In genomic region chr5:145971108-145971507, GRCh38 we compare ENCODE assay signal across 26 cellular contexts. TPM values are rescaled to one million over a fixed set of nuclear protein-coding genes. Genes with fewer than 3 reads are reported as not detected.
DNase-seq lines count a peak whose midpoint lies in the region; ATAC-seq, FAIRE-seq and TF ChIP-seq lines count a peak whose summit lies in the region.
"Had no signal": no experiment of that assay in that cellular context is flagged by ENCODE, and none has a peak within 500 bp of the region (broad histone marks: within the 10 kb centered on the region; RNA-seq: fewer than 3 reads in every experiment).

No MANE protein-coding gene starts in this region.

- H3K27ac Mint-ChIP-seq in GM23338, result no peak overlapping the region
- H3K27ac Mint-ChIP-seq: B cell; CD8-positive, alpha-beta T cell; HFFc6 had no signal

- H3K79me2 ChIP-seq in GM23338 (replicated peaks; ENCODE audit: insufficient read depth), result no peaks in the 10 kb centered on the region

- peaks cover 3% of the 10 kb centered on the region; the same call in 1 of the 2 replicates for H3K9me3 ChIP-seq in MG63
- H3K9me3 ChIP-seq: Caco-2 had no signal

- no peak for ATAC-seq in GM23338
- no peak for ATAC-seq in HG02852 (IDR thresholded peaks at IDR 0.05; ENCODE audit: unreplicated experiment)
- ATAC-seq: CD8-positive, alpha-beta T cell had no signal

- no peak for TF ChIP-seq CTCF in GM23338 (conservative IDR thresholded peaks at IDR 0.05; ENCODE audit: low read depth in 2 of 2)
- TF ChIP-seq CTCF in bronchial epithelial cell (IDR thresholded peaks at IDR 0.05; ENCODE audit: insufficient read depth, low read length, severe bottlenecking), result no peak

- H3F3A ChIP-seq in GM23338 (replicated peaks; ENCODE audit: low read depth), result no peaks in the 10 kb centered on the region

- DNase-seq in GM23338 (ENCODE audit: low spot score) (no peak), MG63 (peak; percentile 20), bronchial epithelial cell (ENCODE audit: low read depth) (peak; percentile 13), NCI-H2107 treated with DMSO at 0.1 percent for 48 hours (lab: John Stamatoyannopoulos, UW; ENCODE audit: unreplicated experiment) (no peak), NCI-H2227 (lab: John Stamatoyannopoulos, UW; ENCODE audit: unreplicated experiment) (no peak)
- no peak for DNase-seq in activated CD4-positive, alpha-beta T cell treated with anti-CD3 and anti-CD28 coated beads, Interleukin-2, amount 50 U/mL, for 48 hours
- DNase-seq: Caco-2; CD8-positive, alpha-beta T cell; DND-41; H7; HFFc6; KG1; NCI-H1048; NCI-H1417 treated with DMSO at 0.1 percent for 48 hours; NCI-H1694 treated with DMSO at 0.1 percent for 48 hours; NCI-H2081 treated with DMSO at 0.1 percent for 48 hours; NCI-H446 treated with DMSO at 0.1 percent for 48 hours; NCI-H526; NCI-H82; SHP77 treated with DMSO at 0.1 percent for 48 hours had no signal

- FAIRE-seq in bronchial epithelial cell (lab: Jason Lieb, UNC), result no peak
- FAIRE-seq: GM19239, HTR-8/SVneo had no signal

- H3K9me3 Mint-ChIP-seq in GM23338, result no peaks in the 10 kb centered on the region
- H3K9me3 Mint-ChIP-seq: CD8-positive, alpha-beta T cell had no signal

- H3K4me1 ChIP-seq in GM23338 (ENCODE audit: insufficient read depth), result no peaks in the 10 kb centered on the region

- H4K20me1 ChIP-seq in GM23338 (replicated peaks; ENCODE audit: insufficient read depth), result no peaks in the 10 kb centered on the region

- no peaks in the 10 kb centered on the region for H3K36me3 Mint-ChIP-seq in GM23338 (ENCODE audit: low read depth)
- H3K36me3 Mint-ChIP-seq: CD8-positive, alpha-beta T cell had no signal

- H3K9me2 ChIP-seq in GM23338 (ENCODE audit: insufficient read depth), result peaks cover 6% of the 10 kb centered on the region

- peaks cover 2% of the 10 kb centered on the region; the same call in 1 of the 3 replicates for H3K4me1 Mint-ChIP-seq in GM23338
- H3K4me1 Mint-ChIP-seq: B cell had no signal

- peak overlapping the region; percentile 86; the same call in 1 of the 2 replicates for H2AFZ ChIP-seq in GM23338

- no peak overlapping the region for H3K4me3 Mint-ChIP-seq in GM23338
- H3K4me3 Mint-ChIP-seq: B cell; CD8-positive, alpha-beta T cell; HFFc6 had no signal

- no peaks in the 10 kb centered on the region for H3K36me3 ChIP-seq in GM23338 (ENCODE audit: insufficient read depth)
- H3K36me3 ChIP-seq in MG63, result no peaks in the 10 kb centered on the region
- H3K36me3 ChIP-seq in bronchial epithelial cell (ENCODE audit: control insufficient read depth, insufficient read depth, low read length), result peaks cover 2% of the 10 kb centered on the region

- no peak overlapping the region for H3K4me2 ChIP-seq in GM23338

- no peak overlapping the region for H3K27ac ChIP-seq in GM23338 (ENCODE audit: low read depth)
- H3K27ac ChIP-seq: C4-2B, RWPE1 had no signal

- no peaks in the 10 kb centered on the region for H3K27me3 ChIP-seq in GM23338 (ENCODE audit: insufficient read depth)
- no peaks in the 10 kb centered on the region for H3K27me3 ChIP-seq in MG63
- no peaks in the 10 kb centered on the region for H3K27me3 ChIP-seq in bronchial epithelial cell (ENCODE audit: control insufficient read depth, insufficient read depth, low read length)

- H3K27me3 Mint-ChIP-seq in GM23338 (ENCODE audit: insufficient read depth, low read depth, poor library complexity), result peaks cover 1% of the 10 kb centered on the region

- H3K4me3 ChIP-seq in GM23338, result no peak overlapping the region
- no peak overlapping the region for H3K4me3 ChIP-seq in MG63
- no peak overlapping the region for H3K4me3 ChIP-seq in bronchial epithelial cell (ENCODE audit: low read depth, low read length)

TF ChIP-seq in GM23338, 12 proteins besides CTCF, POLR2A, EP300 and RAD21 (continues in another document):
- TF ChIP-seq REST (IDR thresholded peaks at IDR 0.05; ENCODE audit: unreplicated experiment) (no peak), ETS1 (IDR thresholded peaks at IDR 0.05) (no peak), POLR2AphosphoS5 (IDR thresholded peaks at IDR 0.05; ENCODE audit: low read depth) (no peak), NANOG (IDR thresholded peaks at IDR 0.05; ENCODE audit: borderline replicate concordance) (no peak), EZH2phosphoT487 (IDR thresholded peaks at IDR 0.05; ENCODE audit: unreplicated experiment) (no peak), JUNB (IDR thresholded peaks at IDR 0.05; ENCODE audit: unreplicated experiment) (no peak), ZNF331 (CRISPR knock-in tag; IDR thresholded peaks at IDR 0.05; ENCODE audit: low read depth) (no peak), STAT1 (IDR thresholded peaks at IDR 0.05; ENCODE audit: unreplicated experiment) (no peak)

RNA-seq across cellular contexts. Expression of gene SH3RF2, which starts 34.7 kb away (rescaled TPM):
- 1.1 and 2.4 TPM in 2 replicates for total RNA-seq in GM23338 (2014; rRNA removed; shearing (Covaris generic))
- polyA plus RNA-seq in GM23338 (2016; fragmentation: Nextera tagmentation; extraction: Ambion mirVana), result 0.80 and 1.7 TPM in 2 replicates
- total RNA-seq in MG63 (2014; rRNA removed; shearing (Covaris generic); ENCODE audit: low replicate concordance), result 0.26 and 1.2 TPM in 2 replicates
- 3.7 and 6.3 TPM in 2 replicates for total RNA-seq in bronchial epithelial cell
- total RNA-seq: B cell; CD8-positive, alpha-beta T cell had no signal

Comparison
In these comparisons a context has a peak if more than half of its experiments do, and no peak if none do; other contexts are left out.
1. DNase-seq: peak in MG63 (single experiment) and bronchial epithelial cell (single experiment); none in GM23338 (single experiment), NCI-H2107 treated with DMSO at 0.1 percent for 48 hours (single experiment), NCI-H2227 (single experiment) and activated CD4-positive, alpha-beta T cell treated with anti-CD3 and anti-CD28 coated beads, Interleukin-2, amount 50 U/mL, for 48 hours (0 of 2).